In the genomic region with DNA sequence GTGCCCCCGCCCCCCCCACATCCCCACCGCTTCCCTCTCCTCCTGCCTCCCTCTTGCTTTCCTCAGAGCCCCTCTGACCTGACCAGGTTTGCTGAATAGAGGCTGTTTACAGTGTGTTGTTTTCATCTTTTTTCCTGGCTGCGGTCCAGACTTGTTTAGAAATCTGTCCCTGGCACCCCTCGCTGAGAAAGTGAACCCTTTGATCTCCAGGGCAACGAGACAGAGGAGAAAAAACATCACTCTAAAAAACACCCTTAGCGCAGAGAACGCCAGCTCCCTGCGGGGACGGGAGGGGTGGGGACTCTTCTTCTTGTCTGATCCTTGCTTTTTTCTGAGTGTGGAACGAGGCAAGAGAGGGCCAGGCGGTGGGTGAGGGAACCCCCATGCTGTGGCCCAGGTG, we compare ENCODE assay signal across 1 cellular context.
TF ChIP-seq lines count a peak whose summit lies in the region.

No MANE protein-coding gene starts in this region.

TF ChIP-seq in WTC11, 78 proteins besides CTCF, POLR2A, EP300 and RAD21 (continued from another document):
- TF ChIP-seq, protein P1, sequence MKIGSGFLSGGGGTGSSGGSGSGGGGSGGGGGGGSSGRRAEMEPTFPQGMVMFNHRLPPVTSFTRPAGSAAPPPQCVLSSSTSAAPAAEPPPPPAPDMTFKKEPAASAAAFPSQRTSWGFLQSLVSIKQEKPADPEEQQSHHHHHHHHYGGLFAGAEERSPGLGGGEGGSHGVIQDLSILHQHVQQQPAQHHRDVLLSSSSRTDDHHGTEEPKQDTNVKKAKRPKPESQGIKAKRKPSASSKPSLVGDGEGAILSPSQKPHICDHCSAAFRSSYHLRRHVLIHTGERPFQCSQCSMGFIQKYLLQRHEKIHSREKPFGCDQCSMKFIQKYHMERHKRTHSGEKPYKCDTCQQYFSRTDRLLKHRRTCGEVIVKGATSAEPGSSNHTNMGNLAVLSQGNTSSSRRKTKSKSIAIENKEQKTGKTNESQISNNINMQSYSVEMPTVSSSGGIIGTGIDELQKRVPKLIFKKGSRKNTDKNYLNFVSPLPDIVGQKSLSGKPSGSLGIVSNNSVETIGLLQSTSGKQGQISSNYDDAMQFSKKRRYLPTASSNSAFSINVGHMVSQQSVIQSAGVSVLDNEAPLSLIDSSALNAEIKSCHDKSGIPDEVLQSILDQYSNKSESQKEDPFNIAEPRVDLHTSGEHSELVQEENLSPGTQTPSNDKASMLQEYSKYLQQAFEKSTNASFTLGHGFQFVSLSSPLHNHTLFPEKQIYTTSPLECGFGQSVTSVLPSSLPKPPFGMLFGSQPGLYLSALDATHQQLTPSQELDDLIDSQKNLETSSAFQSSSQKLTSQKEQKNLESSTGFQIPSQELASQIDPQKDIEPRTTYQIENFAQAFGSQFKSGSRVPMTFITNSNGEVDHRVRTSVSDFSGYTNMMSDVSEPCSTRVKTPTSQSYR (CRISPR knock-in tag; IDR thresholded peaks at IDR 0.05): no peak
- TF ChIP-seq RELA (CRISPR knock-in tag; IDR thresholded peaks at IDR 0.05; ENCODE audit: borderline replicate concordance): no peak
- no peak for TF ChIP-seq CREB1 (CRISPR knock-in tag; IDR thresholded peaks at IDR 0.05)
- TF ChIP-seq NR2C2 (CRISPR knock-in tag; IDR thresholded peaks at IDR 0.05): no peak
- TF ChIP-seq GTF2I (CRISPR knock-in tag; conservative IDR thresholded peaks at IDR 0.05): no peak
- no peak for TF ChIP-seq GRHL2 (CRISPR knock-in tag; IDR thresholded peaks at IDR 0.05; ENCODE audit: insufficient replicate concordance, severe bottlenecking)
- no peak for TF ChIP-seq TP53 (CRISPR knock-in tag; IDR thresholded peaks at IDR 0.05)
- TF ChIP-seq CBFB (CRISPR knock-in tag; IDR thresholded peaks at IDR 0.05; ENCODE audit: low read depth): no peak
- TF ChIP-seq, protein P2, sequence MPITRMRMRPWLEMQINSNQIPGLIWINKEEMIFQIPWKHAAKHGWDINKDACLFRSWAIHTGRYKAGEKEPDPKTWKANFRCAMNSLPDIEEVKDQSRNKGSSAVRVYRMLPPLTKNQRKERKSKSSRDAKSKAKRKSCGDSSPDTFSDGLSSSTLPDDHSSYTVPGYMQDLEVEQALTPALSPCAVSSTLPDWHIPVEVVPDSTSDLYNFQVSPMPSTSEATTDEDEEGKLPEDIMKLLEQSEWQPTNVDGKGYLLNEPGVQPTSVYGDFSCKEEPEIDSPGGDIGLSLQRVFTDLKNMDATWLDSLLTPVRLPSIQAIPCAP (CRISPR knock-in tag; IDR thresholded peaks at IDR 0.05): no peak
- no peak for TF ChIP-seq KAT7 (CRISPR knock-in tag; IDR thresholded peaks at IDR 0.05; ENCODE audit: borderline replicate concordance)
- no peak for TF ChIP-seq SMAD3 (CRISPR knock-in tag; IDR thresholded peaks at IDR 0.05; ENCODE audit: borderline replicate concordance)
- TF ChIP-seq NFE2L1 (CRISPR knock-in tag; IDR thresholded peaks at IDR 0.05): no peak
